In genomic region chr18:74153377-74153776, GRCh38 we compare ENCODE assay signal across 23 cellular contexts. TPM values are rescaled to one million over a fixed set of nuclear protein-coding genes. Genes with fewer than 3 reads are reported as not detected.
DNase-seq lines count a peak whose midpoint lies in the region; ATAC-seq, FAIRE-seq and TF ChIP-seq lines count a peak whose summit lies in the region.
"Had no signal": no experiment of that assay in that cellular context is flagged by ENCODE, and none has a peak within 500 bp of the region (broad histone marks: within the 10 kb centered on the region; RNA-seq: fewer than 3 reads in every experiment).

No MANE protein-coding gene starts in this region.

- no peak for TF ChIP-seq CTCF in astrocyte (IDR thresholded peaks at IDR 0.05; ENCODE audit: insufficient read depth, low read depth, low read length)
- TF ChIP-seq CTCF in fibroblast of pulmonary artery (IDR thresholded peaks at IDR 0.05; ENCODE audit: low read length, missing control alignments) = no peak

- H4K20me1 ChIP-seq in GM23248 (ENCODE audit: insufficient read depth) (no peaks in the 10 kb centered on the region), astrocyte (ENCODE audit: insufficient read depth, low read length) (peaks cover 7% of the 10 kb centered on the region)

- in situ Hi-C loops in GM23248 (cut with MboI) = no loop called here

- no peak overlapping the region for H3K4me2 ChIP-seq in GM23248 (ENCODE audit: unreplicated experiment)
- peak overlapping the region; percentile 1 for H3K4me2 ChIP-seq in astrocyte (ENCODE audit: low read length)
- H3K4me2 ChIP-seq: GM23338, PC-9 had no signal

- H3K9me2 ChIP-seq in GM23248 (ENCODE audit: insufficient read depth) = no peaks in the 10 kb centered on the region

- peak overlapping the region; percentile 20 for H3K27ac Mint-ChIP-seq in activated T-cell treated with anti-CD3 and anti-CD28 coated beads, Interleukin-2, amount 50 U/mL, for 72 hours
- no peak overlapping the region for H3K27ac Mint-ChIP-seq in astrocyte (ENCODE audit: unreplicated experiment)
- H3K27ac Mint-ChIP-seq: CD4-positive, CD25-positive, alpha-beta regulatory T cell; GM23338 had no signal

- no peak for FAIRE-seq in astrocyte (lab: Jason Lieb, UNC)
- FAIRE-seq: HTR-8/SVneo, K562 had no signal

- H3K9me3 ChIP-seq in GM23248 (ENCODE audit: low read depth) (no peaks in the 10 kb centered on the region), astrocyte (ENCODE audit: insufficient read depth, low read depth, low read length) (no peaks in the 10 kb centered on the region)
- H3K9me3 ChIP-seq: MG63 had no signal

- H3K4me3 ChIP-seq in GM23248 (no peak overlapping the region), astrocyte (ENCODE audit: insufficient read depth, low read depth, low read length) (no peak overlapping the region), fibroblast of pulmonary artery (replicated peaks; ENCODE audit: low read depth, low read length) (no peak overlapping the region)
- H3K4me3 ChIP-seq: GM23338, K562, MG63, PC-9, SK-N-MC had no signal

- no peak overlapping the region for H3K4me3 Mint-ChIP-seq in activated T-cell treated with anti-CD3 and anti-CD28 coated beads, Interleukin-2, amount 50 U/mL, for 72 hours
- H3K4me3 Mint-ChIP-seq in astrocyte (ENCODE audit: unreplicated experiment) = no peak overlapping the region
- H3K4me3 Mint-ChIP-seq: GM23338, H9 had no signal

- H3K9me3 Mint-ChIP-seq in activated T-cell treated with anti-CD3 and anti-CD28 coated beads, Interleukin-2, amount 50 U/mL, for 72 hours = no peaks in the 10 kb centered on the region
- no peaks in the 10 kb centered on the region for H3K9me3 Mint-ChIP-seq in astrocyte (ENCODE audit: unreplicated experiment)
- H3K9me3 Mint-ChIP-seq: CD4-positive, CD25-positive, alpha-beta regulatory T cell; GM23338; H9 had no signal

- peaks cover 21% of the 10 kb centered on the region for H3K36me3 ChIP-seq in GM23248 (ENCODE audit: low read depth)
- H3K36me3 ChIP-seq in astrocyte (ENCODE audit: insufficient read depth, low read length) = peaks cover 21% of the 10 kb centered on the region

- H3K9ac ChIP-seq in GM23248 (no peak overlapping the region), astrocyte (ENCODE audit: low read length) (no peak overlapping the region)

- no peak overlapping the region for H2AFZ ChIP-seq in GM23248
- H2AFZ ChIP-seq in astrocyte (ENCODE audit: low read depth, low read length) = no peak overlapping the region
- H2AFZ ChIP-seq: GM23338, PC-9 had no signal

- H3K27me3 ChIP-seq in GM23248 (replicated peaks; ENCODE audit: insufficient read depth) (no peaks in the 10 kb centered on the region), astrocyte (ENCODE audit: insufficient read depth, low read length) (no peaks in the 10 kb centered on the region)
- H3K27me3 ChIP-seq: MG63 had no signal

- H3K4me1 Mint-ChIP-seq in activated T-cell treated with anti-CD3 and anti-CD28 coated beads, Interleukin-2, amount 50 U/mL, for 72 hours (ENCODE audit: low read depth) = peaks cover 50% of the 10 kb centered on the region
- H3K4me1 Mint-ChIP-seq in astrocyte (ENCODE audit: low read depth, unreplicated experiment) = peaks cover 5% of the 10 kb centered on the region

- H3K4me1 ChIP-seq in GM23248 (ENCODE audit: insufficient read depth) (peaks cover 14% of the 10 kb centered on the region), astrocyte (ENCODE audit: insufficient read depth, low read length) (peaks cover 12% of the 10 kb centered on the region)

- no peak for ATAC-seq in activated T-cell treated with anti-CD3 and anti-CD28 coated beads, Interleukin-2, amount 50 U/mL, for 72 hours (replicated peaks in 1 of 2)
- no peak for ATAC-seq in HG03520 (IDR thresholded peaks at IDR 0.05; ENCODE audit: unreplicated experiment)
- ATAC-seq: GM23338, K562 had no signal

- DNase-seq in activated T-cell treated with anti-CD3 and anti-CD28 coated beads, Interleukin-2, amount 50 U/mL, for 72 hours = no peak
- DNase-seq in activated T-cell treated with anti-CD3 and anti-CD28 coated beads for 4 hours = no peak
- DNase-seq in GM23248 = peak; percentile 12
- DNase-seq in astrocyte (ENCODE audit: low read depth) = peak; percentile 13
- DNase-seq in fibroblast of pulmonary artery (ENCODE audit: low read depth) = peak; percentile 14
- no peak for DNase-seq in Kasumi-1 (lab: John Stamatoyannopoulos, UW)
- DNase-seq in SHP77 treated with DMSO at 0.1 percent for 48 hours (lab: John Stamatoyannopoulos, UW) = no peak
- DNase-seq: CD4-positive, CD25-positive, alpha-beta regulatory T cell; H9; MG63; NCI-H2029; NCI-H446 treated with DMSO at 0.1 percent for 48 hours; NCI-H526; NCI-H82; NK-92 treated with Interleukin-12 subunit alpha and Interleukin-12 subunit beta, amount 100 ng/mL, for 24 hours; PC-9; RPMI8226; SHP77 had no signal

- no peaks in the 10 kb centered on the region for H3F3A ChIP-seq in GM23248 (ENCODE audit: insufficient read depth)

- 84 to 86% methylated on average over 4 of the region's 4 CpGs for WGBS in GM23248 (ENCODE audit: low coverage in 1 of 2, low lambda C conversion rate in 2 of 2, missing lambda C conversion rate in 2 of 2), 2 experiments

- peaks cover 74% of the 10 kb centered on the region for H3K79me2 ChIP-seq in GM23248 (ENCODE audit: insufficient read depth)
- H3K79me2 ChIP-seq in astrocyte (ENCODE audit: insufficient read depth, low read length) = peaks cover 73% of the 10 kb centered on the region

- H3K36me3 Mint-ChIP-seq in activated T-cell treated with anti-CD3 and anti-CD28 coated beads, Interleukin-2, amount 50 U/mL, for 72 hours (ENCODE audit: insufficient read depth in 2 of 2) = peaks cover 6 to 11% of the 10 kb centered on the region in 2 donors
- H3K36me3 Mint-ChIP-seq in astrocyte (ENCODE audit: low read depth, unreplicated experiment) = peaks cover 4% of the 10 kb centered on the region

- H3K27ac ChIP-seq in GM23248 (no peak overlapping the region), astrocyte (ENCODE audit: low read depth, low read length) (peak overlapping the region; percentile 30)
- H3K27ac ChIP-seq: PC-9, SK-N-MC had no signal

- no peaks in the 10 kb centered on the region for H3K27me3 Mint-ChIP-seq in activated T-cell treated with anti-CD3 and anti-CD28 coated beads, Interleukin-2, amount 50 U/mL, for 72 hours (ENCODE audit: low read depth)
- no peaks in the 10 kb centered on the region for H3K27me3 Mint-ChIP-seq in astrocyte (ENCODE audit: low read depth, unreplicated experiment)
- H3K27me3 Mint-ChIP-seq: CD4-positive, CD25-positive, alpha-beta regulatory T cell had no signal

RNA-seq across cellular contexts. Expression of gene TIMM21, which starts 5.1 kb away (rescaled TPM):
- 10 to 100 TPM; 23.9 to 25.8 TPM for total RNA-seq in activated T-cell treated with anti-CD3 and anti-CD28 coated beads, Interleukin-2, amount 50 U/mL, for 72 hours
- total RNA-seq in GM23248 (2014; rRNA removed; shearing (Covaris generic)) = 27.6 and 32.1 TPM in 2 replicates
- polyA plus RNA-seq in GM23248 (2016; fragmentation: Nextera tagmentation; extraction: Ambion mirVana) = 88.0 and 91.6 TPM in 2 replicates
- 24.9 and 25.1 TPM in 2 replicates for total RNA-seq in astrocyte

RNA-seq across cellular contexts. Expression of gene FBXO15, which starts 5.7 kb away (rescaled TPM):
- total RNA-seq in activated T-cell treated with anti-CD3 and anti-CD28 coated beads, Interleukin-2, amount 50 U/mL, for 72 hours = 1 to 10 TPM; 1.0 to 2.1 TPM
- total RNA-seq in GM23248 (2014; rRNA removed; shearing (Covaris generic)) = 0.22 TPM in 1 of 2 replicates, not detected in the other
- polyA plus RNA-seq in GM23248 (2016; fragmentation: Nextera tagmentation; extraction: Ambion mirVana) = 0.54 and 1.1 TPM in 2 replicates
- 1.2 TPM in 2 replicates for total RNA-seq in astrocyte
- total RNA-seq: CD4-positive, CD25-positive, alpha-beta regulatory T cell had no signal

Comparison
In these comparisons a context has a peak if more than half of its experiments do, and no peak if none do; other contexts are left out.
1. DNase-seq: peak in GM23248 (single experiment), astrocyte (single experiment) and fibroblast of pulmonary artery (single experiment); none in activated T-cell treated with anti-CD3 and anti-CD28 coated beads, Interleukin-2, amount 50 U/mL, for 72 hours (0 of 2), activated T-cell treated with anti-CD3 and anti-CD28 coated beads for 4 hours (single experiment), Kasumi-1 (0 of 2) and SHP77 treated with DMSO at 0.1 percent for 48 hours (single experiment).